Comparison of ENCODE assay signal across 26 cellular contexts in genomic region chr21:28568692-28569091, GRCh38.
"Had no signal": no experiment of that assay in that cellular context is flagged by ENCODE, and none has a peak within 500 bp of the region (broad histone marks: within the 10 kb centered on the region; RNA-seq: fewer than 3 reads in every experiment).

No MANE protein-coding gene starts in this region.

- ATAC-seq: mucosa of descending colon; naive thymus-derived CD4-positive, alpha-beta T cell; natural killer cell treated with Interleukin-12 subunit alpha and Interleukin-12 subunit beta and Interleukin-15 and Interleukin-18, amount 100 ng/mL, for 72 hours; psoas muscle; right lobe of liver; stimulated activated memory B cell treated with anti-CD40 and anti-IgM and Interleukin-4, amounts not matched to agents 10 μg/mL and 1 μg/mL and 100 μg/mL, for 72 hours; stimulated activated naive CD8-positive, alpha-beta T cell treated with anti-CD3 and anti-CD28 coated beads, Interleukin-15, amount 100 ng/mL, for 72 hours had no signal

- H2AFZ ChIP-seq: hepatocyte, parathyroid adenoma had no signal

- H3K9me3 ChIP-seq: psoas muscle, right lobe of liver, uterus had no signal

- H3K4me3 Mint-ChIP-seq: naive thymus-derived CD4-positive, alpha-beta T cell; natural killer cell treated with Interleukin-12 subunit alpha and Interleukin-12 subunit beta and Interleukin-15 and Interleukin-18, amount 100 ng/mL, for 72 hours; neural crest cell; stimulated activated memory B cell treated with anti-CD40 and anti-IgM and Interleukin-4, amounts not matched to agents 10 μg/mL and 1 μg/mL and 100 μg/mL, for 72 hours; stimulated activated naive CD8-positive, alpha-beta T cell treated with anti-CD3 and anti-CD28 coated beads, Interleukin-15, amount 100 ng/mL, for 72 hours; type B pancreatic cell had no signal

- DNase-seq: islet precursor cell; left ventricle myocardium inferior; mesendoderm; midbrain; mucosa of descending colon; naive thymus-derived CD4-positive, alpha-beta T cell; psoas muscle; right lobe of liver; stimulated activated CD4-positive, alpha-beta T cell treated with anti-CD3 and anti-CD28 coated beads, Interleukin-1b, Interleukin-23, amount 100 ng/mL, for 48 hours; stimulated activated CD4-positive, alpha-beta T cell treated with anti-CD3 and anti-CD28 coated beads, Interleukin-2, amount 100 ng/mL, for 48 hours; stimulated activated CD4-positive, alpha-beta T cell treated with anti-CD3 and anti-CD28 coated beads, Interleukin-4, amount 100 ng/mL, for 4 hours; stimulated activated CD8-positive, alpha-beta memory T cell treated with anti-CD3 and anti-CD28 coated beads, Interleukin-4, amount 100 ng/mL, for 48 hours; stimulated activated naive CD4-positive, alpha-beta T cell treated with Interleukin-2 at 50 U/mL for 16 hours; stimulated activated naive CD8-positive, alpha-beta T cell treated with anti-CD3 and anti-CD28 coated beads, Interleukin-15, amount 100 ng/mL, for 72 hours; substantia nigra; uterus had no signal

- H3K9ac ChIP-seq: parathyroid adenoma had no signal

- H3K27me3 ChIP-seq: hepatocyte, right atrium auricular region, right lobe of liver, tibial nerve, uterus had no signal

- H3K4me1 ChIP-seq: left ventricle myocardium inferior, parathyroid adenoma, psoas muscle, right atrium auricular region, right lobe of liver, tibial nerve had no signal

- H3K4me3 ChIP-seq: hepatocyte, left ventricle myocardium inferior, lung, mucosa of descending colon, psoas muscle, right atrium auricular region, right lobe of liver, smooth muscle cell, tibial nerve, uterus had no signal

- H3K79me2 ChIP-seq: hepatocyte, parathyroid adenoma had no signal

- H3K27ac ChIP-seq: hepatocyte, left ventricle myocardium inferior, parathyroid adenoma, psoas muscle, right atrium auricular region, right lobe of liver, tibial nerve, uterus had no signal

- H3K4me1 Mint-ChIP-seq: neural crest cell; stimulated activated memory B cell treated with anti-CD40 and anti-IgM and Interleukin-4, amounts not matched to agents 10 μg/mL and 1 μg/mL and 100 μg/mL, for 72 hours; stimulated activated naive CD8-positive, alpha-beta T cell treated with anti-CD3 and anti-CD28 coated beads, Interleukin-15, amount 100 ng/mL, for 72 hours had no signal

- H3K4me2 ChIP-seq: hepatocyte, smooth muscle cell had no signal

- H3K9me3 Mint-ChIP-seq: natural killer cell treated with Interleukin-12 subunit alpha and Interleukin-12 subunit beta and Interleukin-15 and Interleukin-18, amount 100 ng/mL, for 72 hours; type B pancreatic cell had no signal

- H3K27ac Mint-ChIP-seq: naive thymus-derived CD4-positive, alpha-beta T cell; natural killer cell treated with Interleukin-12 subunit alpha and Interleukin-12 subunit beta and Interleukin-15 and Interleukin-18, amount 100 ng/mL, for 72 hours; stimulated activated memory B cell treated with anti-CD40 and anti-IgM and Interleukin-4, amounts not matched to agents 10 μg/mL and 1 μg/mL and 100 μg/mL, for 72 hours; stimulated activated naive CD8-positive, alpha-beta T cell treated with anti-CD3 and anti-CD28 coated beads, Interleukin-15, amount 100 ng/mL, for 72 hours; type B pancreatic cell had no signal

- H3K36me3 Mint-ChIP-seq: type B pancreatic cell had no signal

- H3K27me3 Mint-ChIP-seq: naive thymus-derived CD4-positive, alpha-beta T cell; natural killer cell treated with Interleukin-12 subunit alpha and Interleukin-12 subunit beta and Interleukin-15 and Interleukin-18, amount 100 ng/mL, for 72 hours; stimulated activated memory B cell treated with anti-CD40 and anti-IgM and Interleukin-4, amounts not matched to agents 10 μg/mL and 1 μg/mL and 100 μg/mL, for 72 hours; stimulated activated naive CD8-positive, alpha-beta T cell treated with anti-CD3 and anti-CD28 coated beads, Interleukin-15, amount 100 ng/mL, for 72 hours; type B pancreatic cell had no signal

- H3K36me3 ChIP-seq: left ventricle myocardium inferior, right atrium auricular region, right lobe of liver, tibial nerve, uterus had no signal
